ENCODE assay signal across 12 cellular contexts in the genomic region with DNA sequence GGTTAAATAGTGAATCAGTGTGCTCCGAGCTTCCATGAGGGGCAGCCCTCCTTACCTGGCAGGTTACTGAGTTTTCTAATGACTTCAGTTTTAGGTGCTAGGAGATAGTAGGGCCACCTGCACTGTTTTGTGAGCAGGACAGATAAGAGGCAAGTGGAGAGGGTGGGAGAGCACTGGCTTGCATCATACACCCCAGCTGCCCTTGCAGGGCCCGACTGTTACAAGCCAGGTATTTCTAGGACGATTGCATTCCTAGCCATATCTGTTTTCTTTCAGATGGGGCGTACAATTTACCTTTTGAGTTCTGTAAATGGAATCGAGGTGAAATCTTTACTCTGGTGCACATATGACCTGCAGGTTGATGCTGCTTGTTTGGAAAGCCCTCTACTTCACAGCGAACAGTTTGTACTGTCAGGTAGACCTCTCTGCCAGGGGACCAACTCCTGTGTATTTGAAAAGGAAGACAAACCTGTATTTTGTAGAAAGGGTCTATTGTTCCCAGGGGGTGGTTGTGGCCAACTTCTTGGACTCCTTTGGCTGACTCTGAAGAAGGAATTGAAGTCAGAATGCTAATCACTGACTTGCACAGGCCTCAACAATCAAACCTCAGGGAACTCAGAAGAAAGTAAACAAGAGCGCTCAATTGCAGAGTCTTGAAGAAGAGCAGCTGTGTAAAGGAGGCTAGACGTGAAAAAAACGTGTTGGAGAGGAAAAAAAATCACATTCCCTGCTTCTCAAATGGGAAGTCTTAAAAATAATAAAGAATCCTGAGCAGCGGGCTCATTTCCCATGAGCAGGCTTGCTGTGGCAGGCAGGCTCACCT. TPM values are rescaled to one million over a fixed set of nuclear protein-coding genes. Genes with fewer than 3 reads are reported as not detected.
DNase-seq lines count a peak whose midpoint lies in the region; ATAC-seq and TF ChIP-seq lines count a peak whose summit lies in the region.
"Had no signal": no experiment of that assay in that cellular context is flagged by ENCODE, and none has a peak within 500 bp of the region (broad histone marks: within the 10 kb centered on the region; RNA-seq: fewer than 3 reads in every experiment).

No MANE protein-coding gene starts in this region.

- H3K27ac ChIP-seq in heart right ventricle (peak overlapping the region in 8 of 10 donors; percentile 20 to 54 (median 42)), epithelial cell of prostate (peak overlapping the region; percentile 6)

- TF ChIP-seq CTCF in heart right ventricle (IDR thresholded peaks at IDR 0.05) (no peak), nephron (IDR thresholded peaks at IDR 0.05; ENCODE audit: unreplicated experiment in 3 of 3) (no peak)

- peaks cover 4% of the 10 kb centered on the region for H3K36me3 Mint-ChIP-seq in nephron (ENCODE audit: low read depth)

- no peak overlapping the region for H3K4me3 Mint-ChIP-seq in nephron
- H3K4me3 Mint-ChIP-seq: activated naive CD8-positive, alpha-beta T cell treated with anti-CD3 and anti-CD28 coated beads, Interleukin-2, amount 10 ng/mL, durations not matched to agents 7 days and 5 days had no signal

- 58 to 61% methylated on average over 10 of the region's 10 CpGs for WGBS in heart right ventricle, 2 donors

- intact Hi-C loops in heart right ventricle (cut with DNase I): loop anchor here in 4 of 10 donors (5.0 to 10.0 kb wide), 3 partner anchors 39 to 54 kb away; no protein-coding TSS in a partner anchor
- intact Hi-C loops in Right ventricle myocardium inferior (cut with DNase I): loop anchor here (5.0 kb wide), 1 partner anchor 39 kb away; no protein-coding TSS in a partner anchor

- H3K4me1 Mint-ChIP-seq in nephron: peaks cover 42% of the 10 kb centered on the region

- H3K27ac Mint-ChIP-seq in nephron: peak overlapping the region; percentile 45 to 56 (median 46)
- H3K27ac Mint-ChIP-seq: activated naive CD8-positive, alpha-beta T cell treated with anti-CD3 and anti-CD28 coated beads, Interleukin-2, amount 10 ng/mL, durations not matched to agents 7 days and 5 days had no signal

- H3K27me3 Mint-ChIP-seq in nephron (ENCODE audit: low read depth): no peaks in the 10 kb centered on the region
- H3K27me3 Mint-ChIP-seq: activated naive CD8-positive, alpha-beta T cell treated with anti-CD3 and anti-CD28 coated beads, Interleukin-2, amount 10 ng/mL, durations not matched to agents 7 days and 5 days had no signal

- ATAC-seq in heart right ventricle (peak in 4 of 8 donors; percentile 22 to 53 (median 47)), Right ventricle myocardium inferior (no peak), GM19324 (IDR thresholded peaks at IDR 0.05; ENCODE audit: low FRiP score, unreplicated experiment) (no peak), HG03280 (IDR thresholded peaks at IDR 0.05; ENCODE audit: unreplicated experiment) (no peak), HG03442 (IDR thresholded peaks at IDR 0.05; ENCODE audit: unreplicated experiment) (no peak)
- ATAC-seq: PC-3; stimulated activated naive CD8-positive, alpha-beta T cell treated with anti-CD3 and anti-CD28 coated beads, Interleukin-15, Interleukin-2, amounts not matched to agents 100 U/mL and 50 U/mL, for 24 hours had no signal

- no peaks in the 10 kb centered on the region for H3K9me3 ChIP-seq in heart right ventricle

- DNase-seq in heart right ventricle (no peak), Right ventricle myocardium inferior (ENCODE audit: missing footprints) (no peak), epithelial cell of prostate (ENCODE audit: low read depth, low spot score) (no peak)
- DNase-seq in activated CD4-positive, alpha-beta T cell treated with anti-CD3 and anti-CD28 coated beads for 4 hours: no peak
- DNase-seq: activated naive CD8-positive, alpha-beta T cell treated with anti-CD3 and anti-CD28 coated beads, Interleukin-2, amount 10 ng/mL, durations not matched to agents 7 days and 5 days; NCI-H1694 treated with DMSO at 0.1 percent for 48 hours; PC-3; stimulated activated naive CD8-positive, alpha-beta T cell treated with anti-CD3 and anti-CD28 coated beads, Interleukin-15, Interleukin-2, amounts not matched to agents 100 U/mL and 50 U/mL, for 24 hours had no signal

- no peak overlapping the region for H3K4me3 ChIP-seq in heart right ventricle

- H3K4me1 ChIP-seq in heart right ventricle: peaks cover 5 to 80% (median 57%) of the 10 kb centered on the region in 9 donors

- H3K9me3 Mint-ChIP-seq in nephron: no peaks in the 10 kb centered on the region
- H3K9me3 Mint-ChIP-seq: activated naive CD8-positive, alpha-beta T cell treated with anti-CD3 and anti-CD28 coated beads, Interleukin-2, amount 10 ng/mL, durations not matched to agents 7 days and 5 days had no signal

- H3K36me3 ChIP-seq in heart right ventricle: no peaks in the 10 kb centered on the region

- H3K27me3 ChIP-seq in heart right ventricle: no peaks in the 10 kb centered on the region

RNA-seq across cellular contexts. Expression of a gene that starts 57.2 kb away (rescaled TPM):
- total RNA-seq in heart right ventricle (10 to 100 TPM in 9 of 10 donors, 1 to 10 TPM in 1; 8.5 to 33.5 (median 15.9) TPM), Right ventricle myocardium inferior (15.2 TPM)
- polyA plus RNA-seq in heart right ventricle: 1 to 10 TPM; 2.7 to 4.8 TPM
